15 cellular contexts compared by ENCODE assay signal in the genomic region with DNA sequence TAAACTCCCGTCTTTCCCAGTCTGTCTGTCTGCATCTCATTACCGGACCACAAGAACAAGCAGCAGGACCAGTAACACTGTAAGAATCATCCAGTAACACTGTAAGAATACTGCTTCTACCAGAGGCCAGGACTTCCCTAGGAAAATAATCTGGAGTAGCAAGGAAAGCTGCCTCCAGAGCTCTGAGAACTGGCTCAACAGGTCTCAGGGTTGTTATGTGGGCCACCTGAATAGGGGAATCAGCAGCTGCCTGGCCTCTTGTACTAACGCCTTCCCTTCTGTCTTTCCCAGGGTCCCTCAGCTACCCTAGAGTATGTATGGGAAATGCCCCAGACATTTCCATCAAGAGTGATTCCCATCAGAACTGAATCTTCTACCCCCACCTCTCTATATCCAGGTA. TPM values are rescaled to one million over a fixed set of nuclear protein-coding genes. Genes with fewer than 3 reads are reported as not detected.
DNase-seq lines count a peak whose midpoint lies in the region; ATAC-seq, FAIRE-seq and TF ChIP-seq lines count a peak whose summit lies in the region.
"Had no signal": no experiment of that assay in that cellular context is flagged by ENCODE, and none has a peak within 500 bp of the region (broad histone marks: within the 10 kb centered on the region; RNA-seq: fewer than 3 reads in every experiment).

No MANE protein-coding gene starts in this region.

- POLR2A ChIA-PET in CD8-positive, alpha-beta T cell (lab: Charles Lee): interaction anchor here (1.2 to 1.9 kb wide), 2 partner anchors 11 to 16 kb away, joined by 3 to 6 read pairs; no protein-coding TSS in a partner anchor

- H3K4me1 ChIP-seq in CD8-positive, alpha-beta T cell (ENCODE audit: insufficient read depth, low read length): peaks cover 8% of the 10 kb centered on the region
- no peaks in the 10 kb centered on the region for H3K4me1 ChIP-seq in thyroid gland

- H3K36me3 ChIP-seq in CD8-positive, alpha-beta T cell (ENCODE audit: insufficient read depth, low read length): peaks cover 25% of the 10 kb centered on the region
- H3K36me3 ChIP-seq in SK-N-MC (ENCODE audit: insufficient read depth, low read length) (peaks cover 36% of the 10 kb centered on the region), thyroid gland (peaks cover 32 to 43% of the 10 kb centered on the region in 2 donors)

- DNase-seq in CD8-positive, alpha-beta T cell: no peak
- no peak for DNase-seq in SK-N-MC (ENCODE audit: low read depth, low spot score)
- peak; percentile 26 for DNase-seq in fibroblast of peridontal ligament (ENCODE audit: extremely low read depth)
- no peak for DNase-seq in osteocyte (ENCODE audit: extremely low spot score, unreplicated experiment)
- DNase-seq in GM19239 (ENCODE audit: insufficient read length, low spot score): no peak
- DNase-seq in activated CD8-positive, alpha-beta memory T cell treated with anti-CD3 and anti-CD28 coated beads, Interleukin-2, amount 50 U/mL, for 48 hours: no peak
- DNase-seq in thyroid gland: no peak
- no peak for DNase-seq in activated CD8-positive, alpha-beta memory T cell treated with anti-CD3 and anti-CD28 coated beads, Interleukin-2, amount 10 ng/mL, durations not matched to agents 7 days and 5 days
- DNase-seq: activated CD8-positive, alpha-beta memory T cell treated with anti-CD3 and anti-CD28 coated beads for 24 hours; activated effector memory CD4-positive, alpha-beta T cell treated with anti-CD3 and anti-CD28 coated beads, Interleukin-2, amount 50 U/mL, for 16 hours; aorta; stomach; T-cell had no signal

- no peak overlapping the region for H3K9ac ChIP-seq in SK-N-MC (ENCODE audit: insufficient read length)

- no peak overlapping the region for H3K27ac ChIP-seq in CD8-positive, alpha-beta T cell (ENCODE audit: low read depth, low read length)
- H3K27ac ChIP-seq in SK-N-MC: peak overlapping the region; percentile 52; the same call in 1 of the 2 replicates
- H3K27ac ChIP-seq in thyroid gland: no peak overlapping the region
- H3K27ac ChIP-seq: stomach had no signal

- WGBS in thyroid gland, 2 donors: 65 to 83% methylated on average over 3 of the region's 3 CpGs

- ATAC-seq in CD8-positive, alpha-beta T cell: no peak
- no peak for ATAC-seq in activated CD8-positive, alpha-beta memory T cell treated with anti-CD3 and anti-CD28 coated beads, Interleukin-2, amount 10 ng/mL, durations not matched to agents 7 days and 5 days

- no peak for TF ChIP-seq CTCF in CD8-positive, alpha-beta T cell (IDR thresholded peaks at IDR 0.05)
- TF ChIP-seq CTCF in osteocyte (IDR thresholded peaks at IDR 0.05) (no peak), thyroid gland (IDR thresholded peaks at IDR 0.05) (no peak)

- intact Hi-C loops in CD8-positive, alpha-beta T cell (cut with DNase I, micrococcal nuclease): no loop called here
- intact Hi-C loops in thyroid gland (cut with DNase I): no loop called here

- FAIRE-seq in GM19239 (lab: Jason Lieb, UNC): no peak
- FAIRE-seq: endothelial cell of umbilical vein had no signal

- no peaks in the 10 kb centered on the region for H3K27me3 ChIP-seq in CD8-positive, alpha-beta T cell (ENCODE audit: insufficient read depth, low read length)
- H3K27me3 ChIP-seq in thyroid gland: no peaks in the 10 kb centered on the region
- H3K27me3 ChIP-seq: stomach had no signal

- peak overlapping the region; percentile 12 for H3K27ac Mint-ChIP-seq in CD8-positive, alpha-beta T cell
- H3K27ac Mint-ChIP-seq in osteocyte (ENCODE audit: unreplicated experiment): peak overlapping the region; percentile 96
- no peak overlapping the region for H3K27ac Mint-ChIP-seq in activated CD8-positive, alpha-beta memory T cell treated with anti-CD3 and anti-CD28 coated beads, Interleukin-2, amount 10 ng/mL, durations not matched to agents 7 days and 5 days

- peaks cover 42% of the 10 kb centered on the region for H3K36me3 Mint-ChIP-seq in CD8-positive, alpha-beta T cell
- peaks cover 29% of the 10 kb centered on the region for H3K36me3 Mint-ChIP-seq in osteocyte (ENCODE audit: unreplicated experiment)
- H3K36me3 Mint-ChIP-seq in activated CD8-positive, alpha-beta memory T cell treated with anti-CD3 and anti-CD28 coated beads, Interleukin-2, amount 10 ng/mL, durations not matched to agents 7 days and 5 days: peaks cover 32% of the 10 kb centered on the region

- no peaks in the 10 kb centered on the region for H3K27me3 Mint-ChIP-seq in CD8-positive, alpha-beta T cell (ENCODE audit: low read depth)
- H3K27me3 Mint-ChIP-seq in osteocyte (ENCODE audit: unreplicated experiment): no peaks in the 10 kb centered on the region
- no peaks in the 10 kb centered on the region for H3K27me3 Mint-ChIP-seq in activated CD8-positive, alpha-beta memory T cell treated with anti-CD3 and anti-CD28 coated beads, Interleukin-2, amount 10 ng/mL, durations not matched to agents 7 days and 5 days
- H3K27me3 Mint-ChIP-seq: T-cell had no signal

- H3K9me3 ChIP-seq in CD8-positive, alpha-beta T cell (ENCODE audit: low read length): no peaks in the 10 kb centered on the region
- no peaks in the 10 kb centered on the region for H3K9me3 ChIP-seq in SK-N-MC (ENCODE audit: low read depth, low read length)
- no peaks in the 10 kb centered on the region for H3K9me3 ChIP-seq in thyroid gland
- H3K9me3 ChIP-seq: stomach had no signal

- peaks cover 24% of the 10 kb centered on the region for H3K4me1 Mint-ChIP-seq in CD8-positive, alpha-beta T cell (ENCODE audit: low read depth)
- H3K4me1 Mint-ChIP-seq in osteocyte (ENCODE audit: unreplicated experiment): peaks cover 34% of the 10 kb centered on the region
- H3K4me1 Mint-ChIP-seq in activated CD8-positive, alpha-beta memory T cell treated with anti-CD3 and anti-CD28 coated beads, Interleukin-2, amount 10 ng/mL, durations not matched to agents 7 days and 5 days: peaks cover 11% of the 10 kb centered on the region

- no peak for TF ChIP-seq POLR2A in thyroid gland (IDR thresholded peaks at IDR 0.05)

- H3K9me3 Mint-ChIP-seq in CD8-positive, alpha-beta T cell: no peaks in the 10 kb centered on the region
- H3K9me3 Mint-ChIP-seq in osteocyte (ENCODE audit: unreplicated experiment): no peaks in the 10 kb centered on the region
- no peaks in the 10 kb centered on the region for H3K9me3 Mint-ChIP-seq in activated CD8-positive, alpha-beta memory T cell treated with anti-CD3 and anti-CD28 coated beads, Interleukin-2, amount 10 ng/mL, durations not matched to agents 7 days and 5 days (ENCODE audit: low read depth)
- H3K9me3 Mint-ChIP-seq: T-cell had no signal

- no peak overlapping the region for H3K4me3 ChIP-seq in CD8-positive, alpha-beta T cell (ENCODE audit: low read depth, low read length)
- H3K4me3 ChIP-seq in SK-N-MC: no peak overlapping the region
- no peak overlapping the region for H3K4me3 ChIP-seq in thyroid gland (replicated peaks in 1 of 3)
- H3K4me3 ChIP-seq: stomach had no signal

- H3K4me3 Mint-ChIP-seq in CD8-positive, alpha-beta T cell: no peak overlapping the region
- H3K4me3 Mint-ChIP-seq in osteocyte (ENCODE audit: unreplicated experiment): peak overlapping the region; percentile 49
- H3K4me3 Mint-ChIP-seq in activated CD8-positive, alpha-beta memory T cell treated with anti-CD3 and anti-CD28 coated beads, Interleukin-2, amount 10 ng/mL, durations not matched to agents 7 days and 5 days: no peak overlapping the region

- CTCF ChIA-PET in CD8-positive, alpha-beta T cell (lab: Charles Lee): interaction anchor here (1.1 to 7.9 kb wide), 6 partner anchors 15 to 106 kb away, joined by 3 to 62 read pairs (median 14); no protein-coding TSS in a partner anchor
- CTCF ChIA-PET in activated CD8-positive, alpha-beta memory T cell treated with anti-CD3 and anti-CD28 coated beads, Interleukin-2, amount 10 ng/mL, durations not matched to agents 7 days and 5 days (lab: Charles Lee): interaction anchor here (0.7 to 4.6 kb wide), 5 partner anchors 17 to 106 kb away, joined by 3 to 21 read pairs (median 5); a partner anchor contains a TSS

RNA-seq across cellular contexts. Expression of a gene that starts 1.0 kb away (rescaled TPM):
- total RNA-seq in CD8-positive, alpha-beta T cell: under 1 TPM; 0.33 to 0.62 TPM
- total RNA-seq in osteocyte (0.60 and 1.1 TPM in 2 replicates), thyroid gland (not detected)
- under 1 TPM; 0.16 to 0.44 TPM for total RNA-seq in activated CD8-positive, alpha-beta memory T cell treated with anti-CD3 and anti-CD28 coated beads, Interleukin-2, amount 10 ng/mL, durations not matched to agents 7 days and 5 days
- total RNA-seq: aorta, endothelial cell of umbilical vein, M059J, stomach had no signal

RNA-seq across cellular contexts. Expression of a gene that starts 8.4 kb away (rescaled TPM):
- total RNA-seq in CD8-positive, alpha-beta T cell: 10 to 100 TPM; 82.3 to 88.8 TPM
- total RNA-seq in osteocyte (58.6 and 63.9 TPM in 2 replicates), thyroid gland (100 to 1,000 TPM in 2 of 4 donors, 10 to 100 TPM in 2; 82.8 to 164 (median 114) TPM)
- 100 to 1,000 TPM; 102 to 111 TPM for total RNA-seq in activated CD8-positive, alpha-beta memory T cell treated with anti-CD3 and anti-CD28 coated beads, Interleukin-2, amount 10 ng/mL, durations not matched to agents 7 days and 5 days

RNA-seq across cellular contexts. Expression of a gene that starts 26.7 kb away (rescaled TPM):
- 10 to 100 TPM; 18.9 to 24.8 TPM for total RNA-seq in CD8-positive, alpha-beta T cell
- total RNA-seq in osteocyte (8.0 and 8.6 TPM in 2 replicates), thyroid gland (100 to 1,000 TPM; 152 to 212 (median 183) TPM)
- total RNA-seq in activated CD8-positive, alpha-beta memory T cell treated with anti-CD3 and anti-CD28 coated beads, Interleukin-2, amount 10 ng/mL, durations not matched to agents 7 days and 5 days: 1 to 10 TPM; 2.1 to 6.9 TPM
- total RNA-seq: endothelial cell of umbilical vein had no signal

RNA-seq across cellular contexts. Expression of a gene that starts 31.9 kb away (rescaled TPM):
- total RNA-seq in CD8-positive, alpha-beta T cell: not detected
- not detected in 2 replicates for total RNA-seq in osteocyte
- not detected for total RNA-seq in thyroid gland
- not detected for total RNA-seq in activated CD8-positive, alpha-beta memory T cell treated with anti-CD3 and anti-CD28 coated beads, Interleukin-2, amount 10 ng/mL, durations not matched to agents 7 days and 5 days
- total RNA-seq: aorta, endothelial cell of umbilical vein, M059J, stomach, T-cell had no signal

RNA-seq across cellular contexts. Expression of a gene that starts 36.5 kb away (rescaled TPM):
- total RNA-seq in CD8-positive, alpha-beta T cell: not detected
- not detected in 2 replicates for total RNA-seq in osteocyte
- total RNA-seq in thyroid gland: not detected
- total RNA-seq in activated CD8-positive, alpha-beta memory T cell treated with anti-CD3 and anti-CD28 coated beads, Interleukin-2, amount 10 ng/mL, durations not matched to agents 7 days and 5 days: not detected
- total RNA-seq: aorta, endothelial cell of umbilical vein, M059J, T-cell had no signal

Comparison
In these comparisons a context has a peak if more than half of its experiments do, and no peak if none do; other contexts are left out.
1. RNA of a gene that starts 26.7 kb away (total RNA-seq): 152 to 212 TPM in thyroid gland; 18.9 to 24.8 TPM in CD8-positive, alpha-beta T cell, 8.0 to 8.6 TPM in osteocyte and 2.1 to 6.9 TPM in activated CD8-positive, alpha-beta memory T cell treated with anti-CD3 and anti-CD28 coated beads, Interleukin-2, amount 10 ng/mL, durations not matched to agents 7 days and 5 days; every median in the first group is over 4 times any median in the second.